Comparison of ENCODE assay signal across 10 cellular contexts in genomic region chr2:12702661-12703121, GRCh38. TPM values are rescaled to one million over a fixed set of nuclear protein-coding genes. Genes with fewer than 3 reads are reported as not detected.
A peak's percentile ranks its signal among the peaks of the same experiment; 100 is the strongest.
DNase-seq lines count a peak whose midpoint lies in the region; ATAC-seq and TF ChIP-seq lines count a peak whose summit lies in the region.
"Had no signal": no experiment of that assay in that cellular context is flagged by ENCODE, and none has a peak within 500 bp of the region (broad histone marks: within the 10 kb centered on the region; RNA-seq: fewer than 3 reads in every experiment).

No MANE protein-coding gene starts in this region.

- ATAC-seq in lower lobe of right lung (peak; percentile 36 to 38), HG02981 (IDR thresholded peaks at IDR 0.05; ENCODE audit: unreplicated experiment) (no peak)
- ATAC-seq in naive thymus-derived CD4-positive, alpha-beta T cell: no peak

- in situ Hi-C loops in brain microvascular endothelial cell (cut with HindIII; ENCODE audit: low pct_ligation_motif_present, low sequenced_read_pairs): loop anchor here (25.0 kb wide), 2 partner anchors 390 to 840 kb away; no protein-coding TSS in a partner anchor

- H3K4me1 Mint-ChIP-seq in naive thymus-derived CD4-positive, alpha-beta T cell: peaks cover 15 to 58% (median 40%) of the 10 kb centered on the region in 7 donors

- H3K27me3 ChIP-seq in brain microvascular endothelial cell (replicated peaks) (no peaks in the 10 kb centered on the region), lower lobe of right lung (ENCODE audit: low read depth) (no peaks in the 10 kb centered on the region)
- no peaks in the 10 kb centered on the region for H3K27me3 ChIP-seq in naive thymus-derived CD4-positive, alpha-beta T cell (ENCODE audit: control insufficient read depth in 2 of 2, insufficient read depth in 2 of 2, low read length in 2 of 2)
- H3K27me3 ChIP-seq: cardiac muscle cell had no signal

- H3K27me3 Mint-ChIP-seq in naive thymus-derived CD4-positive, alpha-beta T cell: peaks cover 0 to 43% (median 0%) of the 10 kb centered on the region in 5 donors

- CTCF ChIA-PET in naive thymus-derived CD4-positive, alpha-beta T cell (lab: Charles Lee): interaction anchor here (1.1 kb wide), 1 partner anchor 13 kb away, joined by 3 read pairs; no protein-coding TSS in a partner anchor

- H3K4me3 Mint-ChIP-seq in naive thymus-derived CD4-positive, alpha-beta T cell: peak overlapping the region in 2 of 10 donors; percentile 5 to 34

- POLR2A ChIA-PET in naive thymus-derived CD4-positive, alpha-beta T cell (lab: Charles Lee): interaction anchor here (0.5 to 0.7 kb wide), 4 partner anchors 14 to 263 kb away, joined by 3 to 4 read pairs (median 3); partner anchors contain the start of gene TRIB2

- H3K4me3 ChIP-seq in brain microvascular endothelial cell (ENCODE audit: low read depth, low read length): no peak overlapping the region
- H3K4me3 ChIP-seq in lower lobe of right lung: no peak overlapping the region
- H3K4me3 ChIP-seq in naive thymus-derived CD4-positive, alpha-beta T cell (ENCODE audit: low read length): no peak overlapping the region
- H3K4me3 ChIP-seq: cardiac muscle cell, thoracic aorta had no signal

- no peak overlapping the region for H3K27ac Mint-ChIP-seq in naive thymus-derived CD4-positive, alpha-beta T cell

- peaks cover 0 to 16% (median 0%) of the 10 kb centered on the region in 5 donors for H3K36me3 Mint-ChIP-seq in naive thymus-derived CD4-positive, alpha-beta T cell

- H3K4me1 ChIP-seq in lower lobe of right lung: no peaks in the 10 kb centered on the region
- peaks cover 14 to 23% of the 10 kb centered on the region in 2 donors for H3K4me1 ChIP-seq in naive thymus-derived CD4-positive, alpha-beta T cell (ENCODE audit: control insufficient read depth in 2 of 2, insufficient read depth in 2 of 2, low read length in 2 of 2)

- H3K27ac ChIP-seq in brain microvascular endothelial cell (peak overlapping the region; percentile 91), lower lobe of right lung (no peak overlapping the region)
- no peak overlapping the region for H3K27ac ChIP-seq in naive thymus-derived CD4-positive, alpha-beta T cell (ENCODE audit: low read depth, low read length)
- H3K27ac ChIP-seq: cardiac muscle cell, thoracic aorta had no signal

- no peaks in the 10 kb centered on the region for H3K9me3 ChIP-seq in lower lobe of right lung
- peaks cover 0 to 3% (median 0%) of the 10 kb centered on the region in 3 experiments for H3K9me3 ChIP-seq in naive thymus-derived CD4-positive, alpha-beta T cell (ENCODE audit: control insufficient read depth in 2 of 3, low read length in 3 of 3)
- H3K9me3 ChIP-seq: thoracic aorta had no signal

- peaks cover 0 to 12% (median 0%) of the 10 kb centered on the region in 11 donors for H3K9me3 Mint-ChIP-seq in naive thymus-derived CD4-positive, alpha-beta T cell

- DNase-seq in Ammon's horn (ENCODE audit: low spot score) (peak; percentile 70), LHCN-M2 (ENCODE audit: low read depth) (peak; percentile 95), brain microvascular endothelial cell (peak; percentile 89), lower lobe of right lung (no peak), GM10266 (ENCODE audit: extremely low spot score) (no peak), pons (ENCODE audit: low spot score) (no peak)
- DNase-seq in naive thymus-derived CD4-positive, alpha-beta T cell: no peak

- no peak for TF ChIP-seq CTCF in brain microvascular endothelial cell (IDR thresholded peaks at IDR 0.05; ENCODE audit: low read depth, low read length, missing control alignments)
- TF ChIP-seq CTCF in lower lobe of right lung (IDR thresholded peaks at IDR 0.05): no peak
- no peak for TF ChIP-seq CTCF in GM10266 (IDR thresholded peaks at IDR 0.05; ENCODE audit: control insufficient read depth, insufficient read depth, low read depth, missing control alignments)

- intact Hi-C loops in lower lobe of right lung (cut with DNase I): no loop called here
- intact Hi-C loops in naive thymus-derived CD4-positive, alpha-beta T cell (cut with micrococcal nuclease): no loop called here

- H3K36me3 ChIP-seq in brain microvascular endothelial cell (replicated peaks) (no peaks in the 10 kb centered on the region), lower lobe of right lung (no peaks in the 10 kb centered on the region)
- no peaks in the 10 kb centered on the region for H3K36me3 ChIP-seq in naive thymus-derived CD4-positive, alpha-beta T cell (ENCODE audit: control insufficient read depth in 2 of 3, insufficient read depth in 3 of 3, low read length in 3 of 3)
- H3K36me3 ChIP-seq: cardiac muscle cell, thoracic aorta had no signal

RNA-seq across cellular contexts. Expression of gene TRIB2, which starts 14.0 kb away (rescaled TPM):
- 15.6 and 15.8 TPM in 2 replicates for total RNA-seq in LHCN-M2 (2014; rRNA removed)
- polyA plus RNA-seq in LHCN-M2 (2012): 5.5 TPM
- total RNA-seq in lower lobe of right lung: 35.1 TPM
- 100 to 1,000 TPM in 3 of 5 experiments, 10 to 100 TPM in 2; 63.1 to 125 (median 110) TPM for total RNA-seq in naive thymus-derived CD4-positive, alpha-beta T cell
- polyA plus RNA-seq in naive thymus-derived CD4-positive, alpha-beta T cell: 10 to 100 TPM; 41.3 to 57.7 TPM

Comparison
In these comparisons a context has a peak if more than half of its experiments do, and no peak if none do; other contexts are left out.
1. DNase-seq: peak in Ammon's horn (single experiment), LHCN-M2 (single experiment) and brain microvascular endothelial cell (single experiment); none in lower lobe of right lung (single experiment), GM10266 (single experiment), pons (single experiment) and naive thymus-derived CD4-positive, alpha-beta T cell (0 of 9).
2. ATAC-seq: peak in lower lobe of right lung (2 of 2); none in HG02981 (single experiment) and naive thymus-derived CD4-positive, alpha-beta T cell (single experiment).